ENCODE assay signal across 17 cellular contexts in genomic region chr19:49763230-49763629, GRCh38. TPM values are rescaled to one million over a fixed set of nuclear protein-coding genes. Genes with fewer than 3 reads are reported as not detected.
A peak's percentile ranks its signal among the peaks of the same experiment; 100 is the strongest.
DNase-seq lines count a peak whose midpoint lies in the region; ATAC-seq and TF ChIP-seq lines count a peak whose summit lies in the region.
"Had no signal": no experiment of that assay in that cellular context is flagged by ENCODE, and none has a peak within 500 bp of the region (broad histone marks: within the 10 kb centered on the region; RNA-seq: fewer than 3 reads in every experiment).

Gene TSKS (minus strand): TSS chr19:49763306. CDS start chr19:49763247, 59 bp downstream.

- H3K27me3 ChIP-seq in CD4-positive, CD25-positive, alpha-beta regulatory T cell (ENCODE audit: control insufficient read depth, insufficient read depth, low read length): no peaks in the 10 kb centered on the region
- no peaks in the 10 kb centered on the region for H3K27me3 ChIP-seq in smooth muscle cell (ENCODE audit: low read depth)
- H3K27me3 ChIP-seq: MG63, thyroid gland had no signal

- DNase-seq in T-helper 1 cell (no peak), AG08395 (ENCODE audit: low spot score) (no peak), smooth muscle cell (lab: John Stamatoyannopoulos, UW; ENCODE audit: unreplicated experiment) (no peak), G401 (ENCODE audit: low spot score) (no peak)
- DNase-seq in CD4-positive, CD25-positive, alpha-beta regulatory T cell: no peak
- DNase-seq in activated naive CD8-positive, alpha-beta T cell treated with anti-CD3 and anti-CD28 coated beads for 36 hours: no peak
- DNase-seq: activated CD4-positive, CD25-positive, alpha-beta regulatory T cell treated with anti-CD3 and anti-CD28 coated beads, Interleukin-2, amount 50 U/mL, for 72 hours; activated effector memory CD4-positive, alpha-beta T cell treated with Interleukin-2 at 50 U/mL for 16 hours; CD8-positive, alpha-beta T cell; MG63; midbrain; NCI-H748 treated with DMSO at 0.1 percent for 48 hours; thyroid gland had no signal

- no peak within 1 kb of the TSS for H3K4me3 Mint-ChIP-seq in T-helper 1 cell treated with Interleukin-12 subunit alpha and Interleukin-12 subunit beta and Interleukin-4 antibody, amounts not matched to agents 30 μg/mL and 1 μg/mL, for 36 hours
- peak within 1 kb of the TSS in 3 of 4 donors; percentile 1 to 14 (median 14) for H3K4me3 Mint-ChIP-seq in CD4-positive, CD25-positive, alpha-beta regulatory T cell
- H3K4me3 Mint-ChIP-seq in activated naive CD8-positive, alpha-beta T cell treated with anti-CD3 and anti-CD28 coated beads for 36 hours: no peak within 1 kb of the TSS
- no peak within 1 kb of the TSS for H3K4me3 Mint-ChIP-seq in nephron

- no peaks in the 10 kb centered on the region for H3K36me3 Mint-ChIP-seq in T-helper 1 cell treated with Interleukin-12 subunit alpha and Interleukin-12 subunit beta and Interleukin-4 antibody, amounts not matched to agents 30 μg/mL and 1 μg/mL, for 36 hours (ENCODE audit: low read depth)
- H3K36me3 Mint-ChIP-seq in CD4-positive, CD25-positive, alpha-beta regulatory T cell: no peaks in the 10 kb centered on the region
- no peaks in the 10 kb centered on the region for H3K36me3 Mint-ChIP-seq in activated naive CD8-positive, alpha-beta T cell treated with anti-CD3 and anti-CD28 coated beads for 36 hours
- H3K36me3 Mint-ChIP-seq in nephron (ENCODE audit: low read depth): peaks cover under 1% of the 10 kb centered on the region
- H3K36me3 Mint-ChIP-seq: CD8-positive, alpha-beta T cell had no signal

- peaks cover 19% of the 10 kb centered on the region for H3K4me1 ChIP-seq in CD4-positive, CD25-positive, alpha-beta regulatory T cell (ENCODE audit: control insufficient read depth, insufficient read depth, low read length, poor library complexity, severe bottlenecking)
- H3K4me1 ChIP-seq in smooth muscle cell (ENCODE audit: low read depth): peaks cover 11% of the 10 kb centered on the region

- no peaks in the 10 kb centered on the region for H3K27me3 Mint-ChIP-seq in T-helper 1 cell treated with Interleukin-12 subunit alpha and Interleukin-12 subunit beta and Interleukin-4 antibody, amounts not matched to agents 30 μg/mL and 1 μg/mL, for 36 hours (ENCODE audit: low read depth)
- H3K27me3 Mint-ChIP-seq in CD4-positive, CD25-positive, alpha-beta regulatory T cell: peaks cover 4% of the 10 kb centered on the region
- no peaks in the 10 kb centered on the region for H3K27me3 Mint-ChIP-seq in activated naive CD8-positive, alpha-beta T cell treated with anti-CD3 and anti-CD28 coated beads for 36 hours
- H3K27me3 Mint-ChIP-seq in nephron (ENCODE audit: low read depth): no peaks in the 10 kb centered on the region

- TF ChIP-seq CTCF in nephron (IDR thresholded peaks at IDR 0.05; ENCODE audit: unreplicated experiment in 3 of 3) (no peak), smooth muscle cell (IDR thresholded peaks at IDR 0.05; ENCODE audit: borderline replicate concordance, insufficient read depth, poor library complexity, severe bottlenecking) (no peak)

- no peak within 1 kb of the TSS for H3K27ac ChIP-seq in CD4-positive, CD25-positive, alpha-beta regulatory T cell (ENCODE audit: insufficient read depth, low read length, poor library complexity, severe bottlenecking)
- no peak within 1 kb of the TSS for H3K27ac ChIP-seq in smooth muscle cell (ENCODE audit: low read depth)
- H3K27ac ChIP-seq: 22Rv1 had no signal

- no peaks in the 10 kb centered on the region for H3F3A ChIP-seq in smooth muscle cell (ENCODE audit: low read depth)

- no peak within 1 kb of the TSS for H3K9ac ChIP-seq in smooth muscle cell (ENCODE audit: low read depth)

- no peak within 1 kb of the TSS for H3K4me3 ChIP-seq in CD4-positive, CD25-positive, alpha-beta regulatory T cell (ENCODE audit: low read depth, low read length)
- no peak within 1 kb of the TSS for H3K4me3 ChIP-seq in smooth muscle cell
- H3K4me3 ChIP-seq: MG63, thyroid gland had no signal

- peaks cover 15% of the 10 kb centered on the region for H3K4me1 Mint-ChIP-seq in T-helper 1 cell treated with Interleukin-12 subunit alpha and Interleukin-12 subunit beta and Interleukin-4 antibody, amounts not matched to agents 30 μg/mL and 1 μg/mL, for 36 hours (ENCODE audit: low read depth)
- H3K4me1 Mint-ChIP-seq in CD4-positive, CD25-positive, alpha-beta regulatory T cell: peaks cover 0 to 23% (median 16%) of the 10 kb centered on the region in 4 donors
- peaks cover 18% of the 10 kb centered on the region for H3K4me1 Mint-ChIP-seq in activated naive CD8-positive, alpha-beta T cell treated with anti-CD3 and anti-CD28 coated beads for 36 hours
- peaks cover 44% of the 10 kb centered on the region for H3K4me1 Mint-ChIP-seq in nephron

- H3K4me2 ChIP-seq in smooth muscle cell: no peak within 1 kb of the TSS

- H3K9me3 Mint-ChIP-seq in T-helper 1 cell treated with Interleukin-12 subunit alpha and Interleukin-12 subunit beta and Interleukin-4 antibody, amounts not matched to agents 30 μg/mL and 1 μg/mL, for 36 hours: no peaks in the 10 kb centered on the region
- no peaks in the 10 kb centered on the region for H3K9me3 Mint-ChIP-seq in CD4-positive, CD25-positive, alpha-beta regulatory T cell
- H3K9me3 Mint-ChIP-seq in activated naive CD8-positive, alpha-beta T cell treated with anti-CD3 and anti-CD28 coated beads for 36 hours: no peaks in the 10 kb centered on the region
- peaks cover under 1% of the 10 kb centered on the region for H3K9me3 Mint-ChIP-seq in nephron
- H3K9me3 Mint-ChIP-seq: CD8-positive, alpha-beta T cell had no signal

- in situ Hi-C loops in G401 (cut with HindIII; ENCODE audit: low sequenced_read_pairs): no loop called here

- peaks cover 8% of the 10 kb centered on the region for H4K20me1 ChIP-seq in smooth muscle cell (ENCODE audit: low read depth)

- no peak for ATAC-seq in CD4-positive, CD25-positive, alpha-beta regulatory T cell (ENCODE audit: low read depth in 2 of 2)
- ATAC-seq: CD8-positive, alpha-beta T cell had no signal

- H3K9me3 ChIP-seq in CD4-positive, CD25-positive, alpha-beta regulatory T cell (ENCODE audit: control insufficient read depth in 2 of 2, low read length in 2 of 2): no peaks in the 10 kb centered on the region
- H3K9me3 ChIP-seq in smooth muscle cell (replicated peaks; ENCODE audit: low read depth): no peaks in the 10 kb centered on the region
- H3K9me3 ChIP-seq: MG63, thyroid gland had no signal

- peaks cover 14% of the 10 kb centered on the region for H3K79me2 ChIP-seq in smooth muscle cell (ENCODE audit: low read depth)

- 98% methylated on average over 6 of the region's 6 CpGs for WGBS in smooth muscle cell (ENCODE audit: low lambda C conversion rate)

- peak within 1 kb of the TSS; percentile 62 for H3K27ac Mint-ChIP-seq in T-helper 1 cell treated with Interleukin-12 subunit alpha and Interleukin-12 subunit beta and Interleukin-4 antibody, amounts not matched to agents 30 μg/mL and 1 μg/mL, for 36 hours
- H3K27ac Mint-ChIP-seq in CD4-positive, CD25-positive, alpha-beta regulatory T cell: peak within 1 kb of the TSS; percentile 43 to 65 (median 52)
- H3K27ac Mint-ChIP-seq in activated naive CD8-positive, alpha-beta T cell treated with anti-CD3 and anti-CD28 coated beads for 36 hours: peak within 1 kb of the TSS; percentile 62
- H3K27ac Mint-ChIP-seq in nephron: peak within 1 kb of the TSS; percentile 54 to 98 (median 93)

- no peak within 1 kb of the TSS for H2AFZ ChIP-seq in smooth muscle cell (ENCODE audit: low read depth)

- H3K36me3 ChIP-seq in CD4-positive, CD25-positive, alpha-beta regulatory T cell (ENCODE audit: control insufficient read depth, insufficient read depth, low read length): no peaks in the 10 kb centered on the region
- H3K36me3 ChIP-seq in smooth muscle cell (ENCODE audit: low read depth): no peaks in the 10 kb centered on the region
- H3K36me3 ChIP-seq: MG63, thyroid gland had no signal

RNA-seq across cellular contexts. Expression of gene TSKS, which starts in this region (rescaled TPM):
- not detected for total RNA-seq in CD4-positive, CD25-positive, alpha-beta regulatory T cell
- polyA plus RNA-seq in CD4-positive, CD25-positive, alpha-beta regulatory T cell: under 1 TPM; 0.41 to 0.77 (median 0.45) TPM
- under 1 TPM; 0.58 to 0.72 TPM for total RNA-seq in activated naive CD8-positive, alpha-beta T cell treated with anti-CD3 and anti-CD28 coated beads for 36 hours
- not detected in 2 replicates for total RNA-seq in smooth muscle cell
- polyA plus RNA-seq in smooth muscle cell: not detected in 2 replicates
- total RNA-seq in G401 (2014; rRNA removed; shearing (Covaris generic)): 0.49 TPM in 1 of 2 replicates, not detected in the other
- total RNA-seq: bronchial epithelial cell had no signal

Comparison
In these comparisons a context has a peak if more than half of its experiments do, and no peak if none do; other contexts are left out.
1. H3K4me3 Mint-ChIP-seq: peak in CD4-positive, CD25-positive, alpha-beta regulatory T cell (3 of 4); none in T-helper 1 cell treated with Interleukin-12 subunit alpha and Interleukin-12 subunit beta and Interleukin-4 antibody, amounts not matched to agents 30 μg/mL and 1 μg/mL, for 36 hours (single experiment), activated naive CD8-positive, alpha-beta T cell treated with anti-CD3 and anti-CD28 coated beads for 36 hours (single experiment) and nephron (0 of 3).
2. Peak in every context shown above with its lines, with median percentiles within 50 percentile points of each other: H3K27ac Mint-ChIP-seq.